Comparison of ENCODE assay signal across 26 cellular contexts in the genomic region with DNA sequence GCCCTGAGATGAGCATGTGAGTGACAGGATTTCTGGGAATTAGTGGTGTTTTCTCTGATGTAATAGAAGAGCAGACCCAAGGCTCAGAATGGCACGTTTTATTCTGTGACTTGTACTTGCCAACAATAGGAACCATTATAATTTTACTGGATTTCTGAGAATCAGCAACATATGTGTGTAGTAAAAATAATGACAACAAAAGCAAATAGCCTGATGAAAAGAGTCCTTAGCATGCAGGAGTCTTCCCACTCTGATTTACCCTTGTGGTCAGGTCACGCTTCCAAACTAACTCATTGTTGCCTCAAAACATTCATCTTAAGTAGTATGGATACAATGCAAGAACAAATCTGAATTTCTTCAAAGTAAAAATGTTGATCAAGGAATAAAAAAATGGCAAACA.
"Had no signal": no experiment of that assay in that cellular context is flagged by ENCODE, and none has a peak within 500 bp of the region (broad histone marks: within the 10 kb centered on the region; RNA-seq: fewer than 3 reads in every experiment).

No MANE protein-coding gene starts in this region.

- ATAC-seq: naive thymus-derived CD4-positive, alpha-beta T cell; natural killer cell; pancreas; psoas muscle; right cardiac atrium; right lobe of liver; stimulated activated memory B cell treated with anti-CD40 and anti-IgM and Interleukin-4, amounts not matched to agents 10 μg/mL and 1 μg/mL and 100 μg/mL, for 72 hours; stimulated activated naive CD8-positive, alpha-beta T cell treated with anti-CD3 and anti-CD28 coated beads, Interleukin-15, amount 100 ng/mL, for 72 hours; stimulated activated naive CD8-positive, alpha-beta T cell treated with anti-CD3 and anti-CD28 coated beads, Interleukin-15, Interleukin-2, amounts not matched to agents 100 U/mL and 50 U/mL, for 24 hours; upper lobe of right lung had no signal

- FAIRE-seq: pancreas, small intestine had no signal

- DNase-seq: naive thymus-derived CD4-positive, alpha-beta T cell; natural killer cell; occipital lobe; pancreas; psoas muscle; right cardiac atrium; right lobe of liver; sigmoid colon; small intestine; stimulated activated CD4-positive, alpha-beta T cell treated with anti-CD3 and anti-CD28 coated beads, Interleukin-15, amount 100 ng/mL, for 24 hours; stimulated activated CD4-positive, alpha-beta T cell treated with anti-CD3 and anti-CD28 coated beads, Interleukin-2, amount 100 ng/mL, for 24 hours; stimulated activated CD4-positive, alpha-beta T cell treated with anti-CD3 and anti-CD28 coated beads, Interleukin-2, amount 100 ng/mL, for 48 hours; stimulated activated CD4-positive, alpha-beta T cell treated with anti-CD3 and anti-CD28 coated beads, Interleukin-4, amount 100 ng/mL, for 24 hours; stimulated activated CD8-positive, alpha-beta memory T cell treated with anti-CD3 and anti-CD28 coated beads, Interleukin-4, amount 100 ng/mL, for 48 hours; stimulated activated naive CD4-positive, alpha-beta T cell; stimulated activated naive CD8-positive, alpha-beta T cell treated with anti-CD3 and anti-CD28 coated beads, Interleukin-15, amount 100 ng/mL, for 72 hours; stimulated activated naive CD8-positive, alpha-beta T cell treated with anti-CD3 and anti-CD28 coated beads, Interleukin-15, Interleukin-2, amounts not matched to agents 100 U/mL and 50 U/mL, for 24 hours; substantia nigra; testis; tibial artery; transverse colon; upper lobe of right lung; uterus had no signal

- H3K27me3 ChIP-seq: neural progenitor cell, pancreas, right lobe of liver, sigmoid colon, suprapubic skin, testis, tibial artery, transverse colon, upper lobe of right lung, uterus had no signal

- H3K4me3 ChIP-seq: neural progenitor cell, pancreas, psoas muscle, right lobe of liver, sigmoid colon, suprapubic skin, testis, tibial artery, transverse colon, upper lobe of right lung, uterus had no signal

- H3K36me3 ChIP-seq: neural progenitor cell, pancreas, right lobe of liver, sigmoid colon, suprapubic skin, tibial artery, transverse colon, upper lobe of right lung, uterus had no signal
